ENCODE assay signal across 28 cellular contexts in genomic region chr18:61082976-61083630, GRCh38.
"Had no signal": no experiment of that assay in that cellular context is flagged by ENCODE, and none has a peak within 500 bp of the region (broad histone marks: within the 10 kb centered on the region; RNA-seq: fewer than 3 reads in every experiment).

No MANE protein-coding gene starts in this region.

- H3K9me3 Mint-ChIP-seq: stimulated activated naive CD8-positive, alpha-beta T cell treated with anti-CD3 and anti-CD28 coated beads, Interleukin-15, amount 100 ng/mL, for 72 hours; stimulated activated naive CD8-positive, alpha-beta T cell treated with anti-CD3 and anti-CD28 coated beads, Interleukin-15, Interleukin-2, amounts not matched to agents 100 ng/mL and 50 ng/mL, for 24 hours; type B pancreatic cell had no signal

- H3K27me3 Mint-ChIP-seq: stimulated activated memory B cell treated with anti-CD40 and anti-IgM and Interleukin-4, amounts not matched to agents 10 μg/mL and 1 μg/mL and 100 μg/mL, for 72 hours; stimulated activated naive B cell treated with anti-CD40 and anti-IgM and Interleukin-4, amounts not matched to agents 10 μg/mL and 1 μg/mL and 100 μg/mL, for 72 hours; stimulated activated naive CD8-positive, alpha-beta T cell treated with anti-CD3 and anti-CD28 coated beads, Interleukin-15, amount 100 ng/mL, for 72 hours; stimulated activated naive CD8-positive, alpha-beta T cell treated with anti-CD3 and anti-CD28 coated beads, Interleukin-15, Interleukin-2, amounts not matched to agents 100 ng/mL and 50 ng/mL, for 24 hours had no signal

- H3K36me3 Mint-ChIP-seq: stimulated activated effector memory CD8-positive, alpha-beta T cell treated with anti-CD3 and anti-CD28 coated beads, Interleukin-12 subunit alpha, Interleukin-12 subunit beta, amount 100 ng/mL, for 72 hours; stimulated activated memory B cell treated with anti-CD40 and anti-IgM and Interleukin-4, amounts not matched to agents 10 μg/mL and 1 μg/mL and 100 μg/mL, for 72 hours; stimulated activated naive B cell treated with anti-CD40 and anti-IgM and Interleukin-4, amounts not matched to agents 10 μg/mL and 1 μg/mL and 100 μg/mL, for 72 hours; type B pancreatic cell had no signal

- DNase-seq: stimulated activated CD4-positive, alpha-beta T cell treated with anti-CD3 and anti-CD28 coated beads, Interleukin-2, amount 100 ng/mL, for 48 hours; stimulated activated CD4-positive, alpha-beta T cell treated with anti-CD3 and anti-CD28 coated beads, Interleukin-4, amount 100 ng/mL, for 1 hour; stimulated activated CD4-positive, alpha-beta T cell treated with anti-CD3 and anti-CD28 coated beads, Interleukin-4, amount 100 ng/mL, for 24 hours; stimulated activated CD4-positive, alpha-beta T cell treated with anti-CD3 and anti-CD28 coated beads, Interleukin-4, amount 100 ng/mL, for 4 hours; stimulated activated CD8-positive, alpha-beta memory T cell treated with anti-CD3 and anti-CD28 coated beads, Interleukin-4, amount 100 ng/mL, for 48 hours; stimulated activated naive B cell treated with anti-CD40 and anti-IgM and Interleukin-4, amounts not matched to agents 10 μg/mL and 1 μg/mL and 100 μg/mL, for 72 hours; stimulated activated naive CD4-positive, alpha-beta T cell; stimulated activated naive CD4-positive, alpha-beta T cell treated with Interleukin-2 at 50 U/mL for 16 hours; stimulated activated naive CD8-positive, alpha-beta T cell treated with anti-CD3 and anti-CD28 coated beads, Interleukin-15, amount 100 ng/mL, for 72 hours; stimulated activated naive CD8-positive, alpha-beta T cell treated with anti-CD3 and anti-CD28 coated beads, Interleukin-15, Interleukin-2, amounts not matched to agents 100 U/mL and 50 U/mL, for 24 hours; stomach; substantia nigra; testis; thyroid gland; tibial artery; transverse colon; trophoblast cell; upper lobe of left lung; upper lobe of right lung; uterus had no signal

- H3K9me3 ChIP-seq: stomach, suprapubic skin, testis, thoracic aorta, thyroid gland, tibial artery, tibial nerve, transverse colon, upper lobe of left lung, upper lobe of right lung, uterus, vagina had no signal

- ATAC-seq: stimulated activated effector memory CD8-positive, alpha-beta T cell treated with anti-CD3 and anti-CD28 coated beads, Interleukin-12 subunit alpha, Interleukin-12 subunit beta, amount 100 ng/mL, for 72 hours; stimulated activated memory B cell treated with anti-CD40 and anti-IgM and Interleukin-4, amounts not matched to agents 10 μg/mL and 1 μg/mL and 100 μg/mL, for 72 hours; stimulated activated naive B cell treated with anti-CD40 and anti-IgM and Interleukin-4, amounts not matched to agents 10 μg/mL and 1 μg/mL and 100 μg/mL, for 72 hours; stimulated activated naive CD8-positive, alpha-beta T cell treated with anti-CD3 and anti-CD28 coated beads, Interleukin-15, amount 100 ng/mL, for 72 hours; stimulated activated naive CD8-positive, alpha-beta T cell treated with anti-CD3 and anti-CD28 coated beads, Interleukin-15, Interleukin-2, amounts not matched to agents 100 U/mL and 50 U/mL, for 24 hours; upper lobe of right lung had no signal

- H3K4me3 Mint-ChIP-seq: stimulated activated effector memory CD8-positive, alpha-beta T cell treated with anti-CD3 and anti-CD28 coated beads, Interleukin-12 subunit alpha, Interleukin-12 subunit beta, amount 100 ng/mL, for 72 hours; stimulated activated memory B cell treated with anti-CD40 and anti-IgM and Interleukin-4, amounts not matched to agents 10 μg/mL and 1 μg/mL and 100 μg/mL, for 72 hours; stimulated activated naive B cell treated with anti-CD40 and anti-IgM and Interleukin-4, amounts not matched to agents 10 μg/mL and 1 μg/mL and 100 μg/mL, for 72 hours; stimulated activated naive CD8-positive, alpha-beta T cell treated with anti-CD3 and anti-CD28 coated beads, Interleukin-15, amount 100 ng/mL, for 72 hours; stimulated activated naive CD8-positive, alpha-beta T cell treated with anti-CD3 and anti-CD28 coated beads, Interleukin-15, Interleukin-2, amounts not matched to agents 100 ng/mL and 50 ng/mL, for 24 hours; type B pancreatic cell had no signal

- H3K4me3 ChIP-seq: stomach, suprapubic skin, testis, thoracic aorta, thyroid gland, tibial artery, tibial nerve, transverse colon, upper lobe of left lung, upper lobe of right lung, uterus, vagina had no signal

- H3K27me3 ChIP-seq: stomach, suprapubic skin, testis, thyroid gland, tibial artery, tibial nerve, transverse colon, upper lobe of left lung, upper lobe of right lung, uterus, vagina had no signal

- H3K27ac Mint-ChIP-seq: stimulated activated effector memory CD8-positive, alpha-beta T cell treated with anti-CD3 and anti-CD28 coated beads, Interleukin-12 subunit alpha, Interleukin-12 subunit beta, amount 100 ng/mL, for 72 hours; stimulated activated memory B cell treated with anti-CD40 and anti-IgM and Interleukin-4, amounts not matched to agents 10 μg/mL and 1 μg/mL and 100 μg/mL, for 72 hours; stimulated activated naive B cell treated with anti-CD40 and anti-IgM and Interleukin-4, amounts not matched to agents 10 μg/mL and 1 μg/mL and 100 μg/mL, for 72 hours; stimulated activated naive CD8-positive, alpha-beta T cell treated with anti-CD3 and anti-CD28 coated beads, Interleukin-15, amount 100 ng/mL, for 72 hours; stimulated activated naive CD8-positive, alpha-beta T cell treated with anti-CD3 and anti-CD28 coated beads, Interleukin-15, Interleukin-2, amounts not matched to agents 100 ng/mL and 50 ng/mL, for 24 hours; type B pancreatic cell had no signal

- H3K27ac ChIP-seq: stomach, suprapubic skin, testis, thoracic aorta, thyroid gland, tibial artery, tibial nerve, transverse colon, upper lobe of left lung, upper lobe of right lung, uterus, vagina had no signal

- H3K36me3 ChIP-seq: stomach, suprapubic skin, thoracic aorta, thyroid gland, tibial artery, tibial nerve, transverse colon, upper lobe of left lung, upper lobe of right lung, uterus, vagina had no signal

- H3K4me1 ChIP-seq: stomach, suprapubic skin, testis, thyroid gland, tibial artery, tibial nerve, transverse colon, upper lobe of left lung, upper lobe of right lung, uterus, vagina had no signal

- H3K4me1 Mint-ChIP-seq: stimulated activated effector memory CD8-positive, alpha-beta T cell treated with anti-CD3 and anti-CD28 coated beads, Interleukin-12 subunit alpha, Interleukin-12 subunit beta, amount 100 ng/mL, for 72 hours; stimulated activated memory B cell treated with anti-CD40 and anti-IgM and Interleukin-4, amounts not matched to agents 10 μg/mL and 1 μg/mL and 100 μg/mL, for 72 hours; stimulated activated naive B cell treated with anti-CD40 and anti-IgM and Interleukin-4, amounts not matched to agents 10 μg/mL and 1 μg/mL and 100 μg/mL, for 72 hours; stimulated activated naive CD8-positive, alpha-beta T cell treated with anti-CD3 and anti-CD28 coated beads, Interleukin-15, amount 100 ng/mL, for 72 hours had no signal
